Comparison of ENCODE assay signal across 7 cellular contexts in genomic region chrX:66096987-66097386, GRCh38. TPM values are rescaled to one million over a fixed set of nuclear protein-coding genes. Genes with fewer than 3 reads are reported as not detected.
"Had no signal": no experiment of that assay in that cellular context is flagged by ENCODE, and none has a peak within 500 bp of the region (broad histone marks: within the 10 kb centered on the region; RNA-seq: fewer than 3 reads in every experiment).

No MANE protein-coding gene starts in this region.

RNA-seq across cellular contexts. Expression of gene VSIG4, which starts 57.1 kb away (rescaled TPM):
- total RNA-seq: activated naive CD4-positive, alpha-beta T cell treated with anti-CD3 and anti-CD28 coated beads for 36 hours; activated naive CD8-positive, alpha-beta T cell treated with anti-CD3 and anti-CD28 coated beads for 36 hours; activated T-helper 1 cell treated with anti-CD3 and anti-CD28 coated beads, Interleukin-12 subunit alpha, Interleukin-12 subunit beta, Interleukin-2, Interleukin-4 antibody, amounts not matched to agents 30 ng/mL and 10 ng/mL and 1 ng/mL, durations not matched to agents 14 hours and 24 hours and 36 hours; activated T-helper 2 cell treated with anti-CD3 and anti-CD28 coated beads, Interferon-gamma antibody, Interleukin-2, Interleukin-4, amounts not matched to agents 10 μg/mL and 5 μg/mL and 100 μg/mL, durations not matched to agents 14 hours and 24 hours and 36 hours; bronchial epithelial cell; cardiac muscle cell; chondrocyte had no signal
- polyA plus RNA-seq: cardiac muscle cell had no signal
